ENCODE assay signal across 18 cellular contexts in the genomic region with DNA sequence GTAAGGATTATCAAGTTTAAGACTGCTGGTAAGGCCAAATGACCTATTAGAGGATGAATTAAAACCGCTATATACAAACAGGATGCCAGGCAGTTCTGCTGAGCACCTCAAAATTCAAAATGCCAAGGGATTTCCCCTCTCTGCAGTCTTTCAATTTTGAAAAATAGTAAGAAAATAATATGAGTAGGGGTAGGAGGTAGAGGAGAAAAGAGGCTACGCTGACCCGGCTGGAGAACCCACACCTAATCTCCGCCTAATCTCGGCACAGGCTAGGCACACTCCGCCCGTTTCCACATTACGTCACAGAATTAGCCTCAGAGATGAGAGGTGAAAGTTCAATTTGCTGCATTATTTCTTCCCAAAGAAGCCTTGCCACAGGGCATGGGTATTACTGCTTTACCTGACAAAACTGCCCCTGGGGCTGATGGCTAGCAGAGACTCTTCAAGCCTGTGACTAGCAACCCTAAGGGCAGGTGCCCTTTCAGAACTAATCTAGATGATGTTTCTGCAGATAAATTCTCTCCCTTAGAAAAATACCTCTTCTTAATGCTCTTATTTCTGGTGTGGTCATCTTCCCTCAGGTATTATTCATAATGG. TPM values are rescaled to one million over a fixed set of nuclear protein-coding genes. Genes with fewer than 3 reads are reported as not detected.
A peak's percentile ranks its signal among the peaks of the same experiment; 100 is the strongest.
DNase-seq lines count a peak whose midpoint lies in the region; ATAC-seq, FAIRE-seq and TF ChIP-seq lines count a peak whose summit lies in the region.
"Had no signal": no experiment of that assay in that cellular context is flagged by ENCODE, and none has a peak within 500 bp of the region (broad histone marks: within the 10 kb centered on the region; RNA-seq: fewer than 3 reads in every experiment).

No MANE protein-coding gene starts in this region.

- TF ChIP-seq POLR2A in A549 (IDR thresholded peaks at IDR 0.05; ENCODE audit: low read length), result no peak

- H3K9me3 ChIP-seq in A549 (no peaks in the 10 kb centered on the region), lower lobe of right lung (no peaks in the 10 kb centered on the region)
- H3K9me3 ChIP-seq in CD4-positive, alpha-beta memory T cell (ENCODE audit: control insufficient read depth in 1 of 2, low read length in 2 of 2), result no peaks in the 10 kb centered on the region
- H3K9me3 ChIP-seq: ovary, transverse colon had no signal

- intact Hi-C loops in CD4-positive, alpha-beta memory T cell (cut with micrococcal nuclease), result loop anchor here (2.0 kb wide), 1 partner anchor 15 kb away; no protein-coding TSS in a partner anchor
- intact Hi-C loops in activated CD4-positive, alpha-beta memory T cell treated with anti-CD3 and anti-CD28 coated beads for 36 hours (cut with micrococcal nuclease), result loop anchor here (1.0 to 5.0 kb wide), 3 partner anchors 25 to 223 kb away; no protein-coding TSS in a partner anchor
- intact Hi-C loops in lower lobe of right lung (cut with DNase I), result no loop called here

- DNase-seq in A549 (ENCODE audit: low read depth in 1 of 2, low spot score in 1 of 2) (no peak), lower lobe of right lung (no peak), HuH-7 (ENCODE audit: low spot score) (no peak), NCI-H748 treated with DMSO at 0.1 percent for 48 hours (lab: John Stamatoyannopoulos, UW) (no peak), COLO829 (ENCODE audit: low spot score) (no peak)
- DNase-seq in CD4-positive, alpha-beta memory T cell, result peak; percentile 27 to 48 (median 40)
- no peak for DNase-seq in activated CD4-positive, alpha-beta memory T cell treated with anti-CD3 and anti-CD28 coated beads for 36 hours
- DNase-seq: activated CD4-positive, alpha-beta T cell treated with anti-CD3 and anti-CD28 coated beads for 48 hours; ovary; stimulated activated CD4-positive, alpha-beta T cell treated with anti-CD3 and anti-CD28 coated beads, Interleukin-15, amount 100 ng/mL, for 24 hours; transverse colon had no signal

- H3K9me3 Mint-ChIP-seq in CD4-positive, alpha-beta memory T cell, result no peaks in the 10 kb centered on the region
- no peaks in the 10 kb centered on the region for H3K9me3 Mint-ChIP-seq in activated CD4-positive, alpha-beta memory T cell treated with anti-CD3 and anti-CD28 coated beads for 36 hours
- H3K9me3 Mint-ChIP-seq: mesothelial cell of epicardium had no signal

- ATAC-seq in A549, result no peak
- no peak for ATAC-seq in lower lobe of right lung
- ATAC-seq in HG02884 (IDR thresholded peaks at IDR 0.05; ENCODE audit: unreplicated experiment), result no peak
- ATAC-seq: GM12878, HCT116 had no signal

- H3K27me3 Mint-ChIP-seq in CD4-positive, alpha-beta memory T cell, result no peaks in the 10 kb centered on the region
- no peaks in the 10 kb centered on the region for H3K27me3 Mint-ChIP-seq in activated CD4-positive, alpha-beta memory T cell treated with anti-CD3 and anti-CD28 coated beads for 36 hours

- peak overlapping the region; percentile 50 to 90 (median 71) for H3K4me3 Mint-ChIP-seq in CD4-positive, alpha-beta memory T cell
- H3K4me3 Mint-ChIP-seq in activated CD4-positive, alpha-beta memory T cell treated with anti-CD3 and anti-CD28 coated beads for 36 hours, result peak overlapping the region; percentile 49
- H3K4me3 Mint-ChIP-seq: mesothelial cell of epicardium had no signal

- no peaks in the 10 kb centered on the region for H3K36me3 ChIP-seq in CD4-positive, alpha-beta memory T cell (ENCODE audit: insufficient read depth, low read length)
- no peaks in the 10 kb centered on the region for H3K36me3 ChIP-seq in lower lobe of right lung
- H3K36me3 ChIP-seq: ovary, transverse colon had no signal

- no peaks in the 10 kb centered on the region for H3K27me3 ChIP-seq in CD4-positive, alpha-beta memory T cell (ENCODE audit: insufficient read depth, low read length)
- H3K27me3 ChIP-seq in lower lobe of right lung (ENCODE audit: low read depth), result no peaks in the 10 kb centered on the region
- H3K27me3 ChIP-seq: ovary, transverse colon had no signal

- H3K36me3 Mint-ChIP-seq in CD4-positive, alpha-beta memory T cell, result peaks cover 0 to 3% of the 10 kb centered on the region in 2 donors
- H3K36me3 Mint-ChIP-seq in activated CD4-positive, alpha-beta memory T cell treated with anti-CD3 and anti-CD28 coated beads for 36 hours, result peaks cover 10% of the 10 kb centered on the region

- H3K27ac ChIP-seq in A549, result no peak overlapping the region
- peak overlapping the region; percentile 53 for H3K27ac ChIP-seq in CD4-positive, alpha-beta memory T cell (ENCODE audit: low read depth, low read length)
- peak overlapping the region; percentile 33 for H3K27ac ChIP-seq in lower lobe of right lung
- H3K27ac ChIP-seq: C4-2B, KMS-11, transverse colon had no signal

- TF ChIP-seq RAD21 in A549 (conservative IDR thresholded peaks at IDR 0.05 in 1 of 2, IDR thresholded peaks at IDR 0.05 in 1 of 2), result no peak

- TF ChIP-seq EP300 in A549 (IDR thresholded peaks at IDR 0.05), result no peak

- 0 out of 3 replicates have a peak overlapping the region, but pooled peaks have one; percentile 4 for H3K4me2 ChIP-seq in A549
- H3K4me2 ChIP-seq: KMS-11 had no signal

- CTCF ChIA-PET in A549 (lab: Yijun Ruan, JAX), result interaction anchor here (2.0 kb wide), 1 partner anchor 61 kb away, joined by 5 read pairs; no protein-coding TSS in a partner anchor
- CTCF ChIA-PET in CD4-positive, alpha-beta memory T cell (lab: Charles Lee; ENCODE audit: partially characterized antibody), result interaction anchor here (1.4 kb wide), 1 partner anchor 25 kb away, joined by 7 read pairs; no protein-coding TSS in a partner anchor
- CTCF ChIA-PET in activated CD4-positive, alpha-beta memory T cell treated with anti-CD3 and anti-CD28 coated beads for 36 hours (lab: Charles Lee), result interaction anchor here (1.5 to 2.6 kb wide), 2 partner anchors 21 to 61 kb away, joined by 5 to 8 read pairs; a partner anchor contains a TSS

- no peak for FAIRE-seq in A549 (lab: Jason Lieb, UNC)
- FAIRE-seq: frontal cortex, GM12878 had no signal

- no peak for TF ChIP-seq CTCF in A549 (IDR thresholded peaks at IDR 0.05)
- no peak for TF ChIP-seq CTCF in lower lobe of right lung (IDR thresholded peaks at IDR 0.05)

- no peak overlapping the region for H3K4me3 ChIP-seq in A549
- peak overlapping the region; percentile 4 to 20 for H3K4me3 ChIP-seq in CD4-positive, alpha-beta memory T cell (ENCODE audit: low read length in 2 of 2)
- H3K4me3 ChIP-seq in lower lobe of right lung, result no peak overlapping the region
- H3K4me3 ChIP-seq: GM12878, ovary, transverse colon had no signal

- peaks cover 58 to 78% (median 70%) of the 10 kb centered on the region in 4 donors for H3K4me1 Mint-ChIP-seq in CD4-positive, alpha-beta memory T cell
- H3K4me1 Mint-ChIP-seq in activated CD4-positive, alpha-beta memory T cell treated with anti-CD3 and anti-CD28 coated beads for 36 hours (ENCODE audit: low read depth), result peaks cover 62% of the 10 kb centered on the region

- WGBS in A549 (ENCODE audit: missing lambda C conversion rate), result 86% methylated on average over 8 of the region's 8 CpGs

- H3K4me1 ChIP-seq in A549 (peaks cover 24% of the 10 kb centered on the region), lower lobe of right lung (peaks cover 10% of the 10 kb centered on the region)
- peaks cover 69% of the 10 kb centered on the region for H3K4me1 ChIP-seq in CD4-positive, alpha-beta memory T cell (ENCODE audit: insufficient read depth, low read length)

- H3K27ac Mint-ChIP-seq in CD4-positive, alpha-beta memory T cell, result peak overlapping the region; percentile 88 to 97 (median 93)
- H3K27ac Mint-ChIP-seq in activated CD4-positive, alpha-beta memory T cell treated with anti-CD3 and anti-CD28 coated beads for 36 hours, result peak overlapping the region; percentile 97

- POLR2A ChIA-PET in A549 (lab: Yijun Ruan, JAX), result no interaction called here
- POLR2A ChIA-PET in CD4-positive, alpha-beta memory T cell (lab: Charles Lee; ENCODE audit: partially characterized antibody), result interaction anchor here (1.8 to 6.3 kb wide), 3 partner anchors 16 to 106 kb away, joined by 7 to 230 read pairs (median 13); a partner anchor contains a TSS
- POLR2A ChIA-PET in activated CD4-positive, alpha-beta memory T cell treated with anti-CD3 and anti-CD28 coated beads for 36 hours (lab: Charles Lee), result interaction anchor here (1.0 to 2.4 kb wide), 2 partner anchors 17 to 21 kb away, joined by 5 to 16 read pairs; a partner anchor contains a TSS

TF ChIP-seq in A549, 52 proteins besides CTCF, POLR2A, EP300 and RAD21 (continues in another document):
- TF ChIP-seq BHLHE40 (IDR thresholded peaks at IDR 0.05; ENCODE audit: low read depth, low read length) (no peak), FOXS1 (CRISPR knock-in tag; IDR thresholded peaks at IDR 0.05) (no peak), FOSL2 (IDR thresholded peaks at IDR 0.05) (no peak), FOSL2 (CRISPR knock-in tag; IDR thresholded peaks at IDR 0.05) (no peak), HOXA7 (CRISPR knock-in tag; IDR thresholded peaks at IDR 0.05) (no peak), HEYL (CRISPR knock-in tag; IDR thresholded peaks at IDR 0.05) (no peak), EHF (CRISPR knock-in tag; IDR thresholded peaks at IDR 0.05) (no peak), RNF2 (IDR thresholded peaks at IDR 0.05; ENCODE audit: borderline replicate concordance, low read depth) (no peak), NR3C1 (IDR thresholded peaks at IDR 0.05) (no peak)
- TF ChIP-seq, protein P1, sequence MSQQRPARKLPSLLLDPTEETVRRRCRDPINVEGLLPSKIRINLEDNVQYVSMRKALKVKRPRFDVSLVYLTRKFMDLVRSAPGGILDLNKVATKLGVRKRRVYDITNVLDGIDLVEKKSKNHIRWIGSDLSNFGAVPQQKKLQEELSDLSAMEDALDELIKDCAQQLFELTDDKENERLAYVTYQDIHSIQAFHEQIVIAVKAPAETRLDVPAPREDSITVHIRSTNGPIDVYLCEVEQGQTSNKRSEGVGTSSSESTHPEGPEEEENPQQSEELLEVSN (IDR thresholded peaks at IDR 0.05; ENCODE audit: borderline replicate concordance, low read depth), result no peak
- TF ChIP-seq, protein P2, sequence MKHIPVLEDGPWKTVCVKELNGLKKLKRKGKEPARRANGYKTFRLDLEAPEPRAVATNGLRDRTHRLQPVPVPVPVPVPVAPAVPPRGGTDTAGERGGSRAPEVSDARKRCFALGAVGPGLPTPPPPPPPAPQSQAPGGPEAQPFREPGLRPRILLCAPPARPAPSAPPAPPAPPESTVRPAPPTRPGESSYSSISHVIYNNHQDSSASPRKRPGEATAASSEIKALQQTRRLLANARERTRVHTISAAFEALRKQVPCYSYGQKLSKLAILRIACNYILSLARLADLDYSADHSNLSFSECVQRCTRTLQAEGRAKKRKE (CRISPR knock-in tag; IDR thresholded peaks at IDR 0.05; ENCODE audit: low read depth), result no peak

RNA-seq across cellular contexts. Expression of a gene that starts 21.4 kb away (rescaled TPM):
- polyA plus RNA-seq in A549 (2011; rRNA removed) (0.52 and 0.61 TPM in 2 replicates), A549 (2017; fragmentation: RNase III; extraction: RNeasy Plus Mini Kit Qiagen cat#74134 plus additional on column Dnase treatment) (0.55 to 0.73 TPM (median 0.67 TPM) in 3 replicates)
- polyA plus RNA-seq in A549 (2012; cell fraction: cytosol; rRNA removed), result 0.48 and 0.61 TPM in 2 replicates
- 4.0 and 4.8 TPM in 2 replicates for polyA plus RNA-seq in A549 (2012; cell fraction: nucleus; rRNA removed)
- 0.99 and 1.4 TPM in 2 replicates for polyA minus RNA-seq in A549 (2011; rRNA and poly(A)+ RNA removed)
- 100 to 1,000 TPM; 552 to 556 TPM for total RNA-seq in CD4-positive, alpha-beta memory T cell
- polyA plus RNA-seq in CD4-positive, alpha-beta memory T cell, result 100 to 1,000 TPM; 174 to 260 TPM
- 100 to 1,000 TPM; 216 to 218 TPM for total RNA-seq in activated CD4-positive, alpha-beta memory T cell treated with anti-CD3 and anti-CD28 coated beads for 36 hours
- total RNA-seq in lower lobe of right lung, result 108 TPM

Comparison
In these comparisons a context has a peak if more than half of its experiments do, and no peak if none do; other contexts are left out.
1. DNase-seq: peak in CD4-positive, alpha-beta memory T cell (5 of 5); none in A549 (0 of 2), activated CD4-positive, alpha-beta memory T cell treated with anti-CD3 and anti-CD28 coated beads for 36 hours (single experiment), lower lobe of right lung (single experiment), HuH-7 (single experiment), NCI-H748 treated with DMSO at 0.1 percent for 48 hours (single experiment) and COLO829 (single experiment).
2. H3K27ac ChIP-seq: peak in CD4-positive, alpha-beta memory T cell (single experiment) and lower lobe of right lung (single experiment); none in A549 (0 of 2).
3. H3K4me3 ChIP-seq: peak in CD4-positive, alpha-beta memory T cell (2 of 2); none in A549 (single experiment) and lower lobe of right lung (single experiment).